ENCODE assay signal across 1 cellular context in genomic region chr22:20212754-20213699, GRCh38.
TF ChIP-seq lines count a peak whose summit lies in the region.

No MANE protein-coding gene starts in this region.

TF ChIP-seq in K562, 482 proteins besides CTCF, POLR2A, EP300 and RAD21:
- TF ChIP-seq, protein P1, sequence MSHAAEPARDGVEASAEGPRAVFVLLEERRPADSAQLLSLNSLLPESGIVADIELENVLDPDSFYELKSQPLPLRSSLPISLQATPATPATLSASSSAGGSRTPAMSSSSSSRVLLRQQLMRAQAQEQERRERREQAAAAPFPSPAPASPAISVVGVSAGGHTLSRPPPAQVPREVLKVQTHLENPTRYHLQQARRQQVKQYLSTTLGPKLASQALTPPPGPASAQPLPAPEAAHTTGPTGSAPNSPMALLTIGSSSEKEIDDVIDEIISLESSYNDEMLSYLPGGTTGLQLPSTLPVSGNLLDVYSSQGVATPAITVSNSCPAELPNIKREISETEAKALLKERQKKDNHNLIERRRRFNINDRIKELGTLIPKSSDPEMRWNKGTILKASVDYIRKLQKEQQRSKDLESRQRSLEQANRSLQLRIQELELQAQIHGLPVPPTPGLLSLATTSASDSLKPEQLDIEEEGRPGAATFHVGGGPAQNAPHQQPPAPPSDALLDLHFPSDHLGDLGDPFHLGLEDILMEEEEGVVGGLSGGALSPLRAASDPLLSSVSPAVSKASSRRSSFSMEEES (CRISPR knock-in tag; IDR thresholded peaks at IDR 0.05): no peak
- peak; percentile 76; the same call in 1 of the 2 replicates for TF ChIP-seq GABPB2 (CRISPR knock-in tag; conservative IDR thresholded peaks at IDR 0.05)
- TF ChIP-seq, protein P2, sequence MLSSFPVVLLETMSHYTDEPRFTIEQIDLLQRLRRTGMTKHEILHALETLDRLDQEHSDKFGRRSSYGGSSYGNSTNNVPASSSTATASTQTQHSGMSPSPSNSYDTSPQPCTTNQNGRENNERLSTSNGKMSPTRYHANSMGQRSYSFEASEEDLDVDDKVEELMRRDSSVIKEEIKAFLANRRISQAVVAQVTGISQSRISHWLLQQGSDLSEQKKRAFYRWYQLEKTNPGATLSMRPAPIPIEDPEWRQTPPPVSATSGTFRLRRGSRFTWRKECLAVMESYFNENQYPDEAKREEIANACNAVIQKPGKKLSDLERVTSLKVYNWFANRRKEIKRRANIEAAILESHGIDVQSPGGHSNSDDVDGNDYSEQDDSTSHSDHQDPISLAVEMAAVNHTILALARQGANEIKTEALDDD (IDR thresholded peaks at IDR 0.05): no peak
- peak; percentile 54; the same call in 1 of the 2 replicates for TF ChIP-seq EGR1 (conservative IDR thresholded peaks at IDR 0.05)
- TF ChIP-seq, protein P3, sequence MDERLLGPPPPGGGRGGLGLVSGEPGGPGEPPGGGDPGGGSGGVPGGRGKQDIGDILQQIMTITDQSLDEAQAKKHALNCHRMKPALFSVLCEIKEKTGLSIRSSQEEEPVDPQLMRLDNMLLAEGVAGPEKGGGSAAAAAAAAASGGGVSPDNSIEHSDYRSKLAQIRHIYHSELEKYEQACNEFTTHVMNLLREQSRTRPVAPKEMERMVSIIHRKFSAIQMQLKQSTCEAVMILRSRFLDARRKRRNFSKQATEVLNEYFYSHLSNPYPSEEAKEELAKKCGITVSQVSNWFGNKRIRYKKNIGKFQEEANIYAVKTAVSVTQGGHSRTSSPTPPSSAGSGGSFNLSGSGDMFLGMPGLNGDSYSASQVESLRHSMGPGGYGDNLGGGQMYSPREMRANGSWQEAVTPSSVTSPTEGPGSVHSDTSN (CRISPR knock-in tag; IDR thresholded peaks at IDR 0.05; ENCODE audit: low read depth): peak; percentile 34; the same call in 1 of the 2 replicates
- TF ChIP-seq, protein P3 (tag; conservative IDR thresholded peaks at IDR 0.05; ENCODE audit: low read depth): no peak
- TF ChIP-seq KDM5B (IDR thresholded peaks at IDR 0.05; ENCODE audit: insufficient replicate concordance, low read depth, low read length): peak; percentile 2
- TF ChIP-seq ETS1 (conservative IDR thresholded peaks at IDR 0.05; ENCODE audit: control insufficient read depth, low read depth, low read length): 0 out of 2 replicates have a peak, but pooled peaks have one; percentile 1
- peak; percentile 7 for TF ChIP-seq RBBP5 (IDR thresholded peaks at IDR 0.05; ENCODE audit: borderline replicate concordance, insufficient read depth, low read length, poor library complexity, severe bottlenecking)
- peak; percentile 14; the same call in 1 of the 2 replicates for TF ChIP-seq TARDBP (IDR thresholded peaks at IDR 0.05)
- peak; percentile 4 for TF ChIP-seq WHSC1 (IDR thresholded peaks at IDR 0.05; ENCODE audit: low read length)
- TF ChIP-seq, protein P4, sequence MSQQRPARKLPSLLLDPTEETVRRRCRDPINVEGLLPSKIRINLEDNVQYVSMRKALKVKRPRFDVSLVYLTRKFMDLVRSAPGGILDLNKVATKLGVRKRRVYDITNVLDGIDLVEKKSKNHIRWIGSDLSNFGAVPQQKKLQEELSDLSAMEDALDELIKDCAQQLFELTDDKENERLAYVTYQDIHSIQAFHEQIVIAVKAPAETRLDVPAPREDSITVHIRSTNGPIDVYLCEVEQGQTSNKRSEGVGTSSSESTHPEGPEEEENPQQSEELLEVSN (IDR thresholded peaks at IDR 0.05; ENCODE audit: borderline replicate concordance in 1 of 2, extremely low read depth in 1 of 2, insufficient read depth in 1 of 2, insufficient read length in 1 of 2, low read depth in 1 of 2, low read length in 1 of 2, poor library complexity in 1 of 2, severe bottlenecking in 1 of 2): peak in 1 of 2 experiments; percentile 10
- TF ChIP-seq MYNN (IDR thresholded peaks at IDR 0.05): 0 out of 2 replicates have a peak, but pooled peaks have one; percentile 1
- no peak for TF ChIP-seq MYNN (CRISPR knock-in tag; IDR thresholded peaks at IDR 0.05)
- TF ChIP-seq POLR2G (IDR thresholded peaks at IDR 0.05; ENCODE audit: low read depth, low read length): peak; percentile 45
- TF ChIP-seq CBX2 (IDR thresholded peaks at IDR 0.05; ENCODE audit: insufficient read depth, low read length, poor library complexity, severe bottlenecking): no peak
- no peak for TF ChIP-seq ZNF75A (CRISPR knock-in tag; IDR thresholded peaks at IDR 0.05)
